In genomic region chr21:35343046-35343816, GRCh38 we compare ENCODE assay signal across 13 cellular contexts.
DNase-seq lines count a peak whose midpoint lies in the region; ATAC-seq lines count a peak whose summit lies in the region.
"Had no signal": no experiment of that assay in that cellular context is flagged by ENCODE, and none has a peak within 500 bp of the region (broad histone marks: within the 10 kb centered on the region; RNA-seq: fewer than 3 reads in every experiment).

No MANE protein-coding gene starts in this region.

- ATAC-seq in GM21390 (IDR thresholded peaks at IDR 0.05; ENCODE audit: unreplicated experiment), result no peak
- ATAC-seq: foreskin keratinocyte, Right ventricle myocardium inferior had no signal

- in situ Hi-C loops in G401 (cut with HindIII; ENCODE audit: low sequenced_read_pairs), result no loop called here

- no peaks in the 10 kb centered on the region for H3K27me3 Mint-ChIP-seq in activated CD4-positive, alpha-beta T cell treated with anti-CD3 and anti-CD28 coated beads, Interleukin-2, amount 10 ng/mL, durations not matched to agents 24 days and 14 days
- no peaks in the 10 kb centered on the region for H3K27me3 Mint-ChIP-seq in T-helper 2 cell treated with Interferon-gamma antibody and Interleukin-4, amounts not matched to agents 5 μg/mL and 100 μg/mL, for 36 hours (ENCODE audit: low read depth)

- H3K4me3 Mint-ChIP-seq in activated CD4-positive, alpha-beta T cell treated with anti-CD3 and anti-CD28 coated beads, Interleukin-2, amount 10 ng/mL, durations not matched to agents 24 days and 14 days, result peak overlapping the region; percentile 61
- H3K4me3 Mint-ChIP-seq in T-helper 2 cell treated with Interferon-gamma antibody and Interleukin-4, amounts not matched to agents 5 μg/mL and 100 μg/mL, for 36 hours, result peak overlapping the region; percentile 67

- intact Hi-C loops in activated CD4-positive, alpha-beta T cell treated with anti-CD3 and anti-CD28 coated beads, Interleukin-2, amount 10 ng/mL, durations not matched to agents 24 days and 14 days (cut with micrococcal nuclease), result loop anchor here (1.0 to 5.0 kb wide), 11 partner anchors 8 to 454 kb away; no protein-coding TSS in a partner anchor

- H3K27ac Mint-ChIP-seq in activated CD4-positive, alpha-beta T cell treated with anti-CD3 and anti-CD28 coated beads, Interleukin-2, amount 10 ng/mL, durations not matched to agents 24 days and 14 days, result peak overlapping the region; percentile 88
- peak overlapping the region; percentile 85 for H3K27ac Mint-ChIP-seq in T-helper 2 cell treated with Interferon-gamma antibody and Interleukin-4, amounts not matched to agents 5 μg/mL and 100 μg/mL, for 36 hours

- peaks cover 2% of the 10 kb centered on the region for H3K36me3 Mint-ChIP-seq in activated CD4-positive, alpha-beta T cell treated with anti-CD3 and anti-CD28 coated beads, Interleukin-2, amount 10 ng/mL, durations not matched to agents 24 days and 14 days (ENCODE audit: low read depth)
- H3K36me3 Mint-ChIP-seq in T-helper 2 cell treated with Interferon-gamma antibody and Interleukin-4, amounts not matched to agents 5 μg/mL and 100 μg/mL, for 36 hours (ENCODE audit: low read depth), result peaks cover 2% of the 10 kb centered on the region

- H3K9me3 Mint-ChIP-seq in activated CD4-positive, alpha-beta T cell treated with anti-CD3 and anti-CD28 coated beads, Interleukin-2, amount 10 ng/mL, durations not matched to agents 24 days and 14 days, result peaks cover 19% of the 10 kb centered on the region
- H3K9me3 Mint-ChIP-seq in T-helper 2 cell treated with Interferon-gamma antibody and Interleukin-4, amounts not matched to agents 5 μg/mL and 100 μg/mL, for 36 hours, result peaks cover 7% of the 10 kb centered on the region

- no peak for DNase-seq in activated CD4-positive, alpha-beta T cell treated with anti-CD3 and anti-CD28 coated beads, Interleukin-2, amount 10 ng/mL, durations not matched to agents 24 days and 14 days
- DNase-seq in activated CD4-positive, alpha-beta T cell treated with anti-CD3 and anti-CD28 coated beads, Interleukin-2, amount 50 U/mL, for 48 hours, result no peak
- DNase-seq in HT1080 (ENCODE audit: low read depth) (peak; percentile 38), islet precursor cell (peak; percentile 8), GM03348 (ENCODE audit: low spot score) (no peak), G401 (ENCODE audit: low spot score) (no peak)
- DNase-seq in T-helper 2 cell treated with Interferon-gamma antibody and Interleukin-4, amounts not matched to agents 5 μg/mL and 100 μg/mL, for 36 hours (ENCODE audit: low spot score), result peak; percentile 38
- DNase-seq: cortex of kidney, DMS53, foreskin keratinocyte, NCI-H510A treated with DMSO at 0.1 percent for 48 hours had no signal

- H3K4me1 Mint-ChIP-seq in activated CD4-positive, alpha-beta T cell treated with anti-CD3 and anti-CD28 coated beads, Interleukin-2, amount 10 ng/mL, durations not matched to agents 24 days and 14 days, result peaks cover 41% of the 10 kb centered on the region
- peaks cover 32% of the 10 kb centered on the region for H3K4me1 Mint-ChIP-seq in T-helper 2 cell treated with Interferon-gamma antibody and Interleukin-4, amounts not matched to agents 5 μg/mL and 100 μg/mL, for 36 hours (ENCODE audit: low read depth)

Comparison
In these comparisons a context has a peak if more than half of its experiments do, and no peak if none do; other contexts are left out.
1. DNase-seq: peak in HT1080 (single experiment), T-helper 2 cell treated with Interferon-gamma antibody and Interleukin-4, amounts not matched to agents 5 μg/mL and 100 μg/mL, for 36 hours (single experiment) and islet precursor cell (single experiment); none in activated CD4-positive, alpha-beta T cell treated with anti-CD3 and anti-CD28 coated beads, Interleukin-2, amount 10 ng/mL, durations not matched to agents 24 days and 14 days (single experiment), activated CD4-positive, alpha-beta T cell treated with anti-CD3 and anti-CD28 coated beads, Interleukin-2, amount 50 U/mL, for 48 hours (0 of 2), GM03348 (single experiment) and G401 (single experiment).